In the genomic region with DNA sequence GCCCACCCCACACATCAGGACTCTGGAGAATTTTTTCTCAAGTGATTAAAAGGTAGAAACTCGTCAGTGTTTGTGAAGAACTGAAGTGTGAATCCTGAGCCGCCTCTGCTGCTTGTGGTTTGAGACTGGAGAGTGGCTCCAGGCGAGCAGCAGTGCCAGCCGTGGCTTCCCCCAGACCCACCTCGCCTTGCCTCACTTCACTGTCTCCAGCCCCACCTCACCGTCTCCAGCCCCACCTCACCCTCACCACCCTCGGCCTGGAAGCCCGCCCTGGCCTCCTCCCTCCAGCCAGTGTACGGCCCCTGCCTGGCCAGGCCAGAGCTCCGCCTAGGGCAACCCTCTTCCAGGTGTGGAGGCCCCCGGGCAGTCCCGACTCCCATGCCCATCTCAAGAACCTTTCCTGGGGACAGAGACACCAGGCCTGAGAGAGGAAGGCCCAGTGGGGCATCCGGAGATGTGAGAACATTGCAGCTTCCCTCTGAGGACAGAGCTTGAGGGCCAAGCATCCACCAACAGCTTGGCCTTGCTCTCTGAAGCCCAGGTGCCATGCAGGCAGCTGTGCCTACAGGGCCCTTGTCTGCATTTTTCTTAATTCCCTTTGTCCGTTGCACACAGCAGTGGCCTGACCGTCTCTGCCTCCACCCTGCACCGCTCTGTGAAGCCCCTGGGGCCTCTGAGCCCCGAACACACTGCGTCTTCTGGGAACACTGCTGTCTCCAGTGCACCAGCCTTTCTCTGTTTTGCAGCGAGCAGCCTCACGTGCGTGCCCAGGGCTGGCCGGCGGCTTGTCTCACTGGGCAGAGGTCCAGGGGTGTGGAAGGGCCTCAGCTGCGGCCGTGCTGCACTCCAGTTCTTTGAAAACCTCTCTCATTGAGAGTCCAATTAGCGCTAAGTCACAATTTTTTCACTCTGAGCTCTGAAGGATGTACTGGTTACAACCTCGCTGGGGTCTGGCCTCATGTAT, we compare ENCODE assay signal across 10 cellular contexts. TPM values are rescaled to one million over a fixed set of nuclear protein-coding genes. Genes with fewer than 3 reads are reported as not detected.
DNase-seq lines count a peak whose midpoint lies in the region; ATAC-seq and TF ChIP-seq lines count a peak whose summit lies in the region.
"Had no signal": no experiment of that assay in that cellular context is flagged by ENCODE, and none has a peak within 500 bp of the region (broad histone marks: within the 10 kb centered on the region; RNA-seq: fewer than 3 reads in every experiment).

No MANE protein-coding gene starts in this region.

- WGBS in psoas muscle, 3 donors, result 46 to 49% (median 49%) methylated on average over 27 of the region's 27 CpGs

- H3K27ac ChIP-seq in left ventricle myocardium inferior (replicated peaks), result peak overlapping the region; percentile 89
- no peak overlapping the region for H3K27ac ChIP-seq in psoas muscle

- TF ChIP-seq CTCF in left ventricle myocardium inferior (IDR thresholded peaks at IDR 0.05; ENCODE audit: borderline replicate concordance), result no peak
- no peak for TF ChIP-seq CTCF in psoas muscle (IDR thresholded peaks at IDR 0.05)

- DNase-seq in EH (ENCODE audit: low read depth), result peak; percentile 71
- DNase-seq in amniotic epithelial cell (ENCODE audit: low read depth), result peak; percentile 31
- peak; percentile 77 for DNase-seq in left ventricle myocardium inferior
- DNase-seq in psoas muscle, result peak; percentile 52 to 84
- no peak for DNase-seq in NCI-H128 (lab: John Stamatoyannopoulos, UW; ENCODE audit: unreplicated experiment)
- DNase-seq: T-helper 2 cell had no signal

- H3K27me3 ChIP-seq in left ventricle myocardium inferior (ENCODE audit: low read depth) (no peaks in the 10 kb centered on the region), psoas muscle (ENCODE audit: insufficient read depth in 3 of 3, low read length in 2 of 3) (no peaks in the 10 kb centered on the region)

- ATAC-seq in psoas muscle (peak; percentile 27 to 63 (median 37)), GM19452 (IDR thresholded peaks at IDR 0.05; ENCODE audit: unreplicated experiment) (no peak), HG03442 (IDR thresholded peaks at IDR 0.05; ENCODE audit: unreplicated experiment) (no peak), GM19324 (IDR thresholded peaks at IDR 0.05; ENCODE audit: low FRiP score, unreplicated experiment) (no peak)

- H3K4me1 ChIP-seq in left ventricle myocardium inferior, result peaks cover 94% of the 10 kb centered on the region
- H3K4me1 ChIP-seq in psoas muscle, result peaks cover 53% of the 10 kb centered on the region

- H3K4me3 ChIP-seq in left ventricle myocardium inferior (peak overlapping the region; percentile 45), psoas muscle (no peak overlapping the region)
- H3K4me3 ChIP-seq: thoracic aorta had no signal

- H3K36me3 ChIP-seq in left ventricle myocardium inferior (no peaks in the 10 kb centered on the region), psoas muscle (ENCODE audit: insufficient read depth in 1 of 2, low read depth in 1 of 2) (no peaks in the 10 kb centered on the region)
- H3K36me3 ChIP-seq: thoracic aorta had no signal

- intact Hi-C loops in left ventricle myocardium inferior (cut with micrococcal nuclease), result no loop called here
- intact Hi-C loops in psoas muscle (cut with DNase I), result no loop called here

- H3K9me3 ChIP-seq in left ventricle myocardium inferior (replicated peaks), result no peaks in the 10 kb centered on the region
- no peaks in the 10 kb centered on the region for H3K9me3 ChIP-seq in psoas muscle
- H3K9me3 ChIP-seq: thoracic aorta had no signal

RNA-seq across cellular contexts. Expression of a gene that starts 13.8 kb away (rescaled TPM):
- 24.7 TPM for total RNA-seq in left ventricle myocardium inferior
- total RNA-seq in psoas muscle, result 10 to 100 TPM; 12.4 to 18.1 (median 13.9) TPM
- 10 to 100 TPM in 1 of 3 donors, 1 to 10 TPM in 2; 7.1 to 13.1 (median 8.0) TPM for polyA plus RNA-seq in psoas muscle

RNA-seq across cellular contexts. Expression of a gene that starts 37.0 kb away (rescaled TPM):
- total RNA-seq in left ventricle myocardium inferior (212 TPM), psoas muscle (100 to 1,000 TPM; 163 to 214 (median 187) TPM)
- 100 to 1,000 TPM; 124 to 224 (median 126) TPM for polyA plus RNA-seq in psoas muscle

RNA-seq across cellular contexts. Expression of a gene that starts 50.5 kb away (rescaled TPM):
- 19.4 TPM for total RNA-seq in left ventricle myocardium inferior
- 10 to 100 TPM; 16.3 to 44.6 (median 32.4) TPM for total RNA-seq in psoas muscle
- 10 to 100 TPM; 45.9 to 66.2 (median 59.5) TPM for polyA plus RNA-seq in psoas muscle

Comparison
In these comparisons a context has a peak if more than half of its experiments do, and no peak if none do; other contexts are left out.
1. ATAC-seq: peak in psoas muscle (4 of 4); none in GM19452 (single experiment), HG03442 (single experiment) and GM19324 (single experiment).